In genomic region chr21:25960423-25960822, GRCh38 we compare ENCODE assay signal across 17 cellular contexts.
DNase-seq lines count a peak whose midpoint lies in the region; ATAC-seq and TF ChIP-seq lines count a peak whose summit lies in the region.
"Had no signal": no experiment of that assay in that cellular context is flagged by ENCODE, and none has a peak within 500 bp of the region (broad histone marks: within the 10 kb centered on the region; RNA-seq: fewer than 3 reads in every experiment).

No MANE protein-coding gene starts in this region.

- H3K9me3 ChIP-seq in SK-N-SH: no peaks in the 10 kb centered on the region
- no peaks in the 10 kb centered on the region for H3K9me3 ChIP-seq in iPS-20b (ENCODE audit: insufficient read depth, low read depth, low read length)
- no peaks in the 10 kb centered on the region for H3K9me3 ChIP-seq in MG63
- H3K9me3 ChIP-seq: A549, thyroid gland had no signal

- H3K27ac Mint-ChIP-seq in WTC11: peak overlapping the region; percentile 98
- H3K27ac Mint-ChIP-seq: CD4-positive, alpha-beta T cell; natural killer cell treated with Interleukin-12 subunit alpha and Interleukin-12 subunit beta and Interleukin-15 and Interleukin-18, amount 100 ng/mL, for 72 hours had no signal

- H4K20me1 ChIP-seq in SK-N-SH (ENCODE audit: insufficient read depth): no peaks in the 10 kb centered on the region

- peak; percentile 20 for DNase-seq in SK-N-SH
- DNase-seq in WTC11 (ENCODE audit: low spot score): peak; percentile 29
- DNase-seq in substantia nigra (lab: John Stamatoyannopoulos, UW): no peak
- DNase-seq in MG63: no peak
- DNase-seq: CD4-positive, alpha-beta T cell; stimulated activated CD4-positive, alpha-beta T cell treated with anti-CD3 and anti-CD28 coated beads, Interleukin-12 subunit alpha, Interleukin-12 subunit beta, amount 100 ng/mL, for 4 hours; thyroid gland had no signal

- H3K4me3 Mint-ChIP-seq in WTC11: peak overlapping the region; percentile 36
- H3K4me3 Mint-ChIP-seq: CD4-positive, alpha-beta T cell; central memory CD8-positive, alpha-beta T cell; natural killer cell treated with Interleukin-12 subunit alpha and Interleukin-12 subunit beta and Interleukin-15 and Interleukin-18, amount 100 ng/mL, for 72 hours had no signal

- no peaks in the 10 kb centered on the region for H3K79me2 ChIP-seq in SK-N-SH (ENCODE audit: insufficient read depth)

- H3K27me3 ChIP-seq in SK-N-SH (ENCODE audit: insufficient read depth) (no peaks in the 10 kb centered on the region), iPS-20b (ENCODE audit: insufficient read depth, low read length) (no peaks in the 10 kb centered on the region), MG63 (no peaks in the 10 kb centered on the region)
- H3K27me3 ChIP-seq: thyroid gland had no signal

- H3K9ac ChIP-seq in SK-N-SH (no peak overlapping the region), iPS-20b (ENCODE audit: low read depth, low read length) (peak overlapping the region; percentile 12; the same call in 1 of the 2 replicates)

- no peaks in the 10 kb centered on the region for H3K9me3 Mint-ChIP-seq in WTC11
- H3K9me3 Mint-ChIP-seq: CD4-positive, alpha-beta T cell; central memory CD8-positive, alpha-beta T cell; natural killer cell treated with Interleukin-12 subunit alpha and Interleukin-12 subunit beta and Interleukin-15 and Interleukin-18, amount 100 ng/mL, for 72 hours had no signal

- 95% methylated on average over 4 of the region's 4 CpGs for WGBS in SK-N-SH (ENCODE audit: low lambda C conversion rate)

- no peak for ATAC-seq in SK-N-SH treated with all-trans-retinoic acid at 6 μM for 48 hours
- ATAC-seq in WTC11: peak; percentile 76
- ATAC-seq in GM19328 (IDR thresholded peaks at IDR 0.05; ENCODE audit: unreplicated experiment): no peak
- no peak for ATAC-seq in HG03521 (IDR thresholded peaks at IDR 0.05; ENCODE audit: unreplicated experiment)
- ATAC-seq: A549; activated CD4-positive, CD25-positive, alpha-beta regulatory T cell treated with anti-CD3 and anti-CD28 coated beads, Interleukin-2, amount 50 U/mL, for 24 hours; HCT116; natural killer cell treated with Interleukin-12 subunit alpha and Interleukin-12 subunit beta and Interleukin-15 and Interleukin-18, amount 100 ng/mL, for 72 hours had no signal

- H3K36me3 ChIP-seq in SK-N-SH (replicated peaks in 1 of 2; ENCODE audit: control insufficient read depth in 1 of 2, insufficient read depth in 2 of 2, low read length in 1 of 2) (peaks cover 10 to 21% of the 10 kb centered on the region in 2 experiments), iPS-20b (ENCODE audit: insufficient read depth, low read depth, low read length) (peaks cover 45% of the 10 kb centered on the region), MG63 (peaks cover 11% of the 10 kb centered on the region)
- H3K36me3 ChIP-seq: thyroid gland had no signal

- POLR2A ChIA-PET in SK-N-SH (lab: Yijun Ruan, JAX): no interaction called here
- POLR2A ChIA-PET in WTC11 (lab: Charles Lee): interaction anchor here (0.6 to 0.8 kb wide), 2 partner anchors 70 to 737 kb away, joined by 3 read pairs; no protein-coding TSS in a partner anchor

- no peak for TF ChIP-seq RAD21 in SK-N-SH (IDR thresholded peaks at IDR 0.05; ENCODE audit: low read length)

- peaks cover 65% of the 10 kb centered on the region for H3K4me1 Mint-ChIP-seq in WTC11
- H3K4me1 Mint-ChIP-seq: central memory CD8-positive, alpha-beta T cell had no signal

- TF ChIP-seq CTCF in SK-N-SH (IDR thresholded peaks at IDR 0.05): no peak
- no peak for TF ChIP-seq CTCF in WTC11 (IDR thresholded peaks at IDR 0.05)

- H3K27ac ChIP-seq in SK-N-SH (ENCODE audit: low read depth in 2 of 2, low read length in 1 of 2) (peak overlapping the region in 1 of 2 experiments; percentile 50; a peak in 2 of 4 replicates), iPS-20b (ENCODE audit: low read length) (peak overlapping the region; percentile 42), substantia nigra (ENCODE audit: low read depth, low read length, poor library complexity, severe bottlenecking) (peak overlapping the region; percentile 37)
- H3K27ac ChIP-seq: A549, thyroid gland had no signal

- H3K4me2 ChIP-seq in SK-N-SH: no peak overlapping the region
- H3K4me2 ChIP-seq: A549 had no signal

- peaks cover 24% of the 10 kb centered on the region for H3F3A ChIP-seq in SK-N-SH (replicated peaks; ENCODE audit: insufficient read depth)

- H3K4me3 ChIP-seq in SK-N-SH (ENCODE audit: low read depth in 2 of 2, low read length in 1 of 2) (no peak overlapping the region), iPS-20b (ENCODE audit: low read length) (peak overlapping the region; percentile 36; the same call in 1 of the 2 replicates), MG63 (no peak overlapping the region)
- H3K4me3 ChIP-seq: A549, lung, thyroid gland had no signal

- peaks cover 58% of the 10 kb centered on the region for H3K36me3 Mint-ChIP-seq in WTC11
- H3K36me3 Mint-ChIP-seq: natural killer cell treated with Interleukin-12 subunit alpha and Interleukin-12 subunit beta and Interleukin-15 and Interleukin-18, amount 100 ng/mL, for 72 hours had no signal

- H2AFZ ChIP-seq in SK-N-SH (ENCODE audit: low read depth): no peak overlapping the region

- H3K4me1 ChIP-seq in SK-N-SH (ENCODE audit: control insufficient read depth in 1 of 2, insufficient read depth in 2 of 2, low read depth in 1 of 2, low read length in 1 of 2) (peaks cover 9 to 32% of the 10 kb centered on the region in 2 experiments; a peak in 3 of 4 replicates), iPS-20b (ENCODE audit: insufficient read depth, low read length) (peaks cover 25% of the 10 kb centered on the region; the same call in 1 of the 2 replicates)

- no peaks in the 10 kb centered on the region; the same call in 1 of the 2 replicates for H3K27me3 Mint-ChIP-seq in WTC11 (ENCODE audit: low read depth)
- H3K27me3 Mint-ChIP-seq: CD4-positive, alpha-beta T cell; central memory CD8-positive, alpha-beta T cell; natural killer cell treated with Interleukin-12 subunit alpha and Interleukin-12 subunit beta and Interleukin-15 and Interleukin-18, amount 100 ng/mL, for 72 hours had no signal

- H3K9me2 ChIP-seq in SK-N-SH: no peaks in the 10 kb centered on the region

- CTCF ChIA-PET in SK-N-SH (lab: Yijun Ruan, JAX) (no interaction called here), WTC11 (lab: Charles Lee) (interaction anchor here (2.1 kb wide), 1 partner anchor 65 kb away, joined by 5 read pairs; no protein-coding TSS in a partner anchor)

- TF ChIP-seq EP300 in SK-N-SH (IDR thresholded peaks at IDR 0.05; ENCODE audit: borderline replicate concordance in 1 of 2, low read depth in 1 of 2, low read length in 1 of 2): no peak; a peak in 1 of 4 replicates

TF ChIP-seq in SK-N-SH, 30 proteins besides CTCF, POLR2A, EP300 and RAD21:
- no peak for TF ChIP-seq NFIC (IDR thresholded peaks at IDR 0.05; ENCODE audit: borderline replicate concordance)
- no peak for TF ChIP-seq FOXM1 (IDR thresholded peaks at IDR 0.05; ENCODE audit: low read depth)
- no peak for TF ChIP-seq PBX3 (IDR thresholded peaks at IDR 0.05)
- TF ChIP-seq JUND (IDR thresholded peaks at IDR 0.05): no peak
- no peak for TF ChIP-seq NRF1 (IDR thresholded peaks at IDR 0.05; ENCODE audit: low read depth, low read length)
- TF ChIP-seq GATA2 (CRISPR knock-in tag; IDR thresholded peaks at IDR 0.05): peak; percentile 50; the same call in 1 of the 2 replicates
- no peak for TF ChIP-seq YY1 (IDR thresholded peaks at IDR 0.05; ENCODE audit: low read depth)

TF ChIP-seq in SK-N-SH treated with all-trans-retinoic acid at 6 μM for 48 hours, 23 proteins besides CTCF, POLR2A, EP300 and RAD21:
- TF ChIP-seq RARB (CRISPR knock-in tag; IDR thresholded peaks at IDR 0.05) (no peak), TOX (CRISPR knock-in tag; IDR thresholded peaks at IDR 0.05; ENCODE audit: borderline replicate concordance) (no peak), CSDC2 (CRISPR knock-in tag; IDR thresholded peaks at IDR 0.05) (no peak)

TF ChIP-seq in WTC11, 78 proteins besides CTCF, POLR2A, EP300 and RAD21:
- TF ChIP-seq PRRX2 (CRISPR knock-in tag; IDR thresholded peaks at IDR 0.05): no peak
- TF ChIP-seq JAZF1 (CRISPR knock-in tag; IDR thresholded peaks at IDR 0.05): no peak
- TF ChIP-seq OVOL2 (CRISPR knock-in tag; IDR thresholded peaks at IDR 0.05; ENCODE audit: borderline replicate concordance): no peak
- no peak for TF ChIP-seq IRF2 (CRISPR knock-in tag; IDR thresholded peaks at IDR 0.05; ENCODE audit: borderline replicate concordance, low read depth)
- TF ChIP-seq FOXK1 (CRISPR knock-in tag; IDR thresholded peaks at IDR 0.05): peak; percentile 59; the same call in 1 of the 2 replicates

Comparison
In these comparisons a context has a peak if more than half of its experiments do, and no peak if none do; other contexts are left out.
1. DNase-seq: peak in SK-N-SH (single experiment) and WTC11 (single experiment); none in substantia nigra (0 of 49) and MG63 (single experiment).